Comparison of ENCODE assay signal across 19 cellular contexts in genomic region chr3:69881756-69882428, GRCh38.
DNase-seq lines count a peak whose midpoint lies in the region; ATAC-seq, FAIRE-seq and TF ChIP-seq lines count a peak whose summit lies in the region.
"Had no signal": no experiment of that assay in that cellular context is flagged by ENCODE, and none has a peak within 500 bp of the region (broad histone marks: within the 10 kb centered on the region; RNA-seq: fewer than 3 reads in every experiment).

No MANE protein-coding gene starts in this region.

- no peaks in the 10 kb centered on the region for H3K9me3 ChIP-seq in DOHH2 (ENCODE audit: control insufficient read depth, insufficient read depth, low read length)
- H3K9me3 ChIP-seq: BLaER1 treated with 17β-estradiol and CSF1 and Interleukin-3, amounts not matched to agents 10 nM and 100 nM had no signal

- H3K9me2 ChIP-seq in DOHH2 (replicated peaks; ENCODE audit: control insufficient read depth, low read length): no peaks in the 10 kb centered on the region

- no peaks in the 10 kb centered on the region for H3F3A ChIP-seq in DOHH2 (ENCODE audit: control insufficient read depth, insufficient read depth)

- no peak for TF ChIP-seq CTCF in DOHH2 (IDR thresholded peaks at IDR 0.05; ENCODE audit: low read depth, low read length, poor library complexity, severe bottlenecking)

- peaks cover 35% of the 10 kb centered on the region for H3K4me1 ChIP-seq in DOHH2 (ENCODE audit: control insufficient read depth, low read length)

- H3K4me2 ChIP-seq in DOHH2 (ENCODE audit: low read length): peak overlapping the region; percentile 31

- H3K27ac ChIP-seq in DOHH2 (ENCODE audit: low read depth, low read length): peak overlapping the region; percentile 43
- H3K27ac ChIP-seq: BLaER1 treated with 17β-estradiol and CSF1 and Interleukin-3, amounts not matched to agents 10 nM and 100 nM had no signal

- no peaks in the 10 kb centered on the region for H3K27me3 ChIP-seq in DOHH2 (ENCODE audit: control insufficient read depth, low read length)
- H3K27me3 ChIP-seq: BLaER1 treated with 17β-estradiol and CSF1 and Interleukin-3, amounts not matched to agents 10 nM and 100 nM had no signal

- H4K20me1 ChIP-seq in DOHH2 (ENCODE audit: control insufficient read depth, insufficient read depth, low read depth, low read length): no peaks in the 10 kb centered on the region

- no peaks in the 10 kb centered on the region for H3K79me2 ChIP-seq in DOHH2 (ENCODE audit: control insufficient read depth, low read length)

- H3K36me3 ChIP-seq in DOHH2 (ENCODE audit: control insufficient read depth, low read length): no peaks in the 10 kb centered on the region

- no peak for ATAC-seq in HG02938 (IDR thresholded peaks at IDR 0.05; ENCODE audit: unreplicated experiment)
- no peak for ATAC-seq in HG03135 (IDR thresholded peaks at IDR 0.05; ENCODE audit: unreplicated experiment)
- ATAC-seq: CD8-positive, alpha-beta T cell had no signal

- FAIRE-seq in RCC 7860 (lab: Jason Lieb, UNC): peak; percentile 44
- FAIRE-seq: H1, HTR-8/SVneo had no signal

- peak overlapping the region; percentile 33 for H3K4me3 ChIP-seq in DOHH2 (ENCODE audit: low read length)
- H3K4me3 ChIP-seq: BLaER1 treated with 17β-estradiol and CSF1 and Interleukin-3, amounts not matched to agents 10 nM and 100 nM had no signal

- no peak for DNase-seq in RCC 7860 (ENCODE audit: low spot score)
- peak; percentile 69 for DNase-seq in iris pigment epithelial cell (ENCODE audit: low read depth)
- peak; percentile 76 for DNase-seq in renal cortical epithelial cell (ENCODE audit: low read depth)
- DNase-seq in DMS 273 treated with DMSO at 0.1 percent for 48 hours (lab: John Stamatoyannopoulos, UW): no peak
- no peak for DNase-seq in G401 (ENCODE audit: low spot score)
- DNase-seq: 8988T; Calu3; CD8-positive, alpha-beta T cell; DMS53; DND-41; GDM1; H9; KBM-7 had no signal

- in situ Hi-C loops in G401 (cut with HindIII; ENCODE audit: low sequenced_read_pairs): no loop called here

Comparison
In these comparisons a context has a peak if more than half of its experiments do, and no peak if none do; other contexts are left out.
1. DNase-seq: peak in iris pigment epithelial cell (single experiment) and renal cortical epithelial cell (single experiment); none in RCC 7860 (single experiment), DMS 273 treated with DMSO at 0.1 percent for 48 hours (single experiment) and G401 (single experiment).